In the genomic region with DNA sequence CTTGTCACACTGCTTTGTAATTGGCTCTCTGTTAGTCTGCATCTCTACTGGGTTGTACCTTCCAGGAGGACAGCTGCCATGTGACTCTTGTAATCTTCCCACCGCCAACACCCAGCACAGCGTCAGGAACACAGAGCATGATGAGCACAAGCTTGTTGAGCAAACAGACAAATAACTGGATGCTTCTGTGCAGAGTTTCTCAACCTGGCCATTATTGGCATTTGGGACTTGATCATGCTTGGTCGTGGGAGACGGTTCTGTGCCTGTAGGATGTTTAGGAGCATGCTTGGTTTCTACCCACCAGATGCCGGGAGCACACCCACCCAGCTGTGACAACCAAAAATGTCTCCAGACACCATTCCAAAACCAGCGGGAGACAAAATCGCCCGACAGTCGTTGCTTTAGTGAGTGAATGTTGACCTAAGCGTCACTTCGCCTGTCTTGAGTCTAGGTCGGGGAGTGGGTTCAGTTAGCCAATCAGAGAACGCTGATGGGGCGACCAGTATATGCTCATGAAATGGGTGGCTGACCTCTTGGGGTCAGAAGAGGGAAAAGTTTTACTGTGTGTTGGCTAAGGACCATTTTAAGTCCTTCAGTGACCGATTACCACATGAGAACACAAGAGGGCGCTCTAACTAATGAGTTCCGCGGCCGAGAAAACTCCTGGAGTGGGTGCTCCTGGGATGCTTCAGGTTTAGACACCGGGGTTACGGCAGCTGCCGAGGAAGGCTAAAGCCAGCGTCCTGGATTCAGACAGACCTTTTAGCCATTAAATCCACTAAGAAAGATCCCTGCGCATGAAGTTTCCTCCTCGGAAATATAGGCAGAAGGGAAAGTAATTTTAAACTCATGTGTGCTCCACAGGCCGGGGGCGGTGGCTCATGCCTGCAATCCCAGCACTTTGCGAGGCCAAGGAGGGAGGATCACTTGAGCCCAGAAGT, we compare ENCODE assay signal across 8 cellular contexts. TPM values are rescaled to one million over a fixed set of nuclear protein-coding genes. Genes with fewer than 3 reads are reported as not detected.
DNase-seq lines count a peak whose midpoint lies in the region; ATAC-seq lines count a peak whose summit lies in the region.

No MANE protein-coding gene starts in this region.

- no CpG with 5 or more reads among the region's 28 CpGs for WGBS in mesendoderm (ENCODE audit: extremely low coverage, insufficient coverage, low lambda C conversion rate)

- no peak overlapping the region for H3K4me3 ChIP-seq in BLaER1 treated with 17β-estradiol and CSF1 and Interleukin-3, amounts not matched to agents 10 nM and 100 nM
- H3K4me3 ChIP-seq in mesendoderm (ENCODE audit: low read length): no peak overlapping the region

- no peaks in the 10 kb centered on the region for H3K79me1 ChIP-seq in mesendoderm (ENCODE audit: low read length)

- H2BK5ac ChIP-seq in mesendoderm (ENCODE audit: low read length): no peak overlapping the region

- no peak overlapping the region for H2BK120ac ChIP-seq in mesendoderm (ENCODE audit: low read depth, low read length)

- H3K27ac ChIP-seq in BLaER1 treated with 17β-estradiol and CSF1 and Interleukin-3, amounts not matched to agents 10 nM and 100 nM: peak overlapping the region in 8 of 11 experiments; percentile 18 to 94 (median 52); a peak in 12 of 22 replicates
- H3K27ac ChIP-seq in mesendoderm (ENCODE audit: low read depth, low read length): no peak overlapping the region

- no peak overlapping the region for H2AK5ac ChIP-seq in mesendoderm (ENCODE audit: low read length)

- H3K56ac ChIP-seq in mesendoderm (ENCODE audit: low read length): no peak overlapping the region

- H3K18ac ChIP-seq in mesendoderm (ENCODE audit: low read length): no peak overlapping the region

- no peaks in the 10 kb centered on the region for H4K20me1 ChIP-seq in BLaER1 treated with 17β-estradiol and CSF1 and Interleukin-3, amounts not matched to agents 10 nM and 100 nM

- H2BK15ac ChIP-seq in mesendoderm (replicated peaks; ENCODE audit: low read depth): no peak overlapping the region

- peak overlapping the region; percentile 7 to 95 (median 73); a peak in 18 of 22 replicates for H3K4me2 ChIP-seq in BLaER1 treated with 17β-estradiol and CSF1 and Interleukin-3, amounts not matched to agents 10 nM and 100 nM
- H3K4me2 ChIP-seq in mesendoderm (ENCODE audit: low read length): no peak overlapping the region

- no peaks in the 10 kb centered on the region for H3K9me3 ChIP-seq in BLaER1 treated with 17β-estradiol and CSF1 and Interleukin-3, amounts not matched to agents 10 nM and 100 nM (replicated peaks in 1 of 11)

- no peak overlapping the region for H4K8ac ChIP-seq in mesendoderm (ENCODE audit: low read depth, low read length)

- no peak overlapping the region for H3K23ac ChIP-seq in mesendoderm (ENCODE audit: low read length)

- H3K9ac ChIP-seq in BLaER1 treated with 17β-estradiol and CSF1 and Interleukin-3, amounts not matched to agents 10 nM and 100 nM: peak overlapping the region in 4 of 11 experiments; percentile 20 to 41 (median 30); a peak in 5 of 22 replicates
- no peak overlapping the region for H3K9ac ChIP-seq in mesendoderm (ENCODE audit: low read length)

- no peaks in the 10 kb centered on the region for H3K79me2 ChIP-seq in mesendoderm (ENCODE audit: control insufficient read depth, insufficient read depth, low read length)

- no peak overlapping the region for H3K4ac ChIP-seq in mesendoderm (ENCODE audit: low read depth, low read length)

- no peaks in the 10 kb centered on the region for H3K27me3 ChIP-seq in BLaER1 treated with 17β-estradiol and CSF1 and Interleukin-3, amounts not matched to agents 10 nM and 100 nM
- H3K27me3 ChIP-seq in mesendoderm (ENCODE audit: insufficient read depth, low read length, poor library complexity): no peaks in the 10 kb centered on the region

- peaks cover 1 to 81% (median 60%) of the 10 kb centered on the region in 10 experiments for H3K4me1 ChIP-seq in BLaER1 treated with 17β-estradiol and CSF1 and Interleukin-3, amounts not matched to agents 10 nM and 100 nM
- no peaks in the 10 kb centered on the region for H3K4me1 ChIP-seq in mesendoderm (ENCODE audit: control insufficient read depth, low read depth, low read length)

- H4K5ac ChIP-seq in mesendoderm (ENCODE audit: low read length): no peak overlapping the region

- H3K36me3 ChIP-seq in BLaER1 treated with 17β-estradiol and CSF1 and Interleukin-3, amounts not matched to agents 10 nM and 100 nM: peaks cover 0 to 24% (median 0%) of the 10 kb centered on the region in 11 experiments; a peak in 8 of 22 replicates
- H3K36me3 ChIP-seq in mesendoderm (ENCODE audit: control insufficient read depth, insufficient read depth, low read length): no peaks in the 10 kb centered on the region

- no peak for ATAC-seq in GM19397 (IDR thresholded peaks at IDR 0.05; ENCODE audit: unreplicated experiment)

- DNase-seq in HK-2 (ENCODE audit: unreplicated experiment): peak; percentile 63
- DNase-seq in NCI-H748 (lab: John Stamatoyannopoulos, UW; ENCODE audit: unreplicated experiment): peak; percentile 77
- peak; percentile 32 to 35 for DNase-seq in activated CD4-positive, alpha-beta T cell treated with anti-CD3 and anti-CD28 coated beads, Interleukin-2, amount 50 U/mL, for 4 hours
- DNase-seq in effector CD4-positive, alpha-beta T cell: peak; percentile 36
- DNase-seq in mesendoderm: peak; percentile 93
- DNase-seq in stimulated activated CD8-positive, alpha-beta memory T cell treated with anti-CD3 and anti-CD28 coated beads, Interleukin-4, amount 100 ng/mL, for 24 hours (ENCODE audit: low read depth): peak; percentile 26

RNA-seq across cellular contexts. Expression of a gene that starts 57.8 kb away (rescaled TPM):
- polyA plus RNA-seq in mesendoderm (2013, experiment 1 of 2): 8.1 TPM
- 8.0 TPM for polyA plus RNA-seq in mesendoderm (2013, experiment 2 of 2)

Comparison
In these comparisons a context has a peak if more than half of its experiments do, and no peak if none do; other contexts are left out.
1. DNase-seq: peak in every context shown above with its lines; median percentile 93 in mesendoderm; 77 in NCI-H748; 63 in HK-2; 36 in effector CD4-positive, alpha-beta T cell; 34 in activated CD4-positive, alpha-beta T cell treated with anti-CD3 and anti-CD28 coated beads, Interleukin-2, amount 50 U/mL, for 4 hours; 26 in stimulated activated CD8-positive, alpha-beta memory T cell treated with anti-CD3 and anti-CD28 coated beads, Interleukin-4, amount 100 ng/mL, for 24 hours.